Comparison of ENCODE assay signal across 8 cellular contexts in the genomic region with DNA sequence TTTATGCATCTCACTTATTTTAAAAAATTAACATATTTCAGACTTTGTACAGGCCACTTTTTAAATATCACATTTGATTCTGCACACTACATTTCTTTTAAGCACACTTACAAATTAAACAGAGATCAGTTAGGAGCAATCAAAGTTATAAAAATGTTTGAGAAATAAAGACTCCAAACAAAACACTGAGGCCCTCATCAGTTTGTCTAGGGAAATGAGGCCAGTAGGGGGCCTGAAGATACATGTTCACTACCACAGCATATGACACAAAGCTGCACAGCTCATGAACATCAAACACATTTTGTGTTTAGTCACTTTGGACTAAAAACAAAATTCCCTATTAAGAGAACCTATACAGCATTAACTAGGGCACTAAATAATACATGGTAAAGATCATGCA.
DNase-seq lines count a peak whose midpoint lies in the region; ATAC-seq, FAIRE-seq and TF ChIP-seq lines count a peak whose summit lies in the region.

No MANE protein-coding gene starts in this region.

- intact Hi-C loops in right lobe of liver (cut with DNase I), result no loop called here

- ATAC-seq in right lobe of liver, result peak; percentile 76 to 83 (median 80)

- H3K27me3 ChIP-seq in right lobe of liver, result no peaks in the 10 kb centered on the region

- H3K27ac ChIP-seq in right lobe of liver, result no peak overlapping the region

- peak; percentile 54 to 66 (median 58) for TF ChIP-seq CTCF in right lobe of liver (IDR thresholded peaks at IDR 0.05)

- no peak overlapping the region for H3K4me3 ChIP-seq in right lobe of liver

- H3K9me3 ChIP-seq in right lobe of liver, result no peaks in the 10 kb centered on the region

- DNase-seq in COLO829 (ENCODE audit: low spot score) (peak; percentile 49), HT-29 (ENCODE audit: low spot score) (peak; percentile 38), astrocyte of the hippocampus (ENCODE audit: low read depth, low spot score) (peak; percentile 48), right lobe of liver (no peak), C1 segment of cervical spinal cord (lab: John Stamatoyannopoulos, UW) (no peak), H54 (ENCODE audit: insufficient read length, low spot score) (no peak), NCI-H2029 treated with DMSO at 0.1 percent for 48 hours (lab: John Stamatoyannopoulos, UW) (no peak), NCI-H345 (lab: John Stamatoyannopoulos, UW) (no peak)

- no peak for TF ChIP-seq POLR2A in right lobe of liver (IDR thresholded peaks at IDR 0.05)
- no peak for TF ChIP-seq POLR2A in H54 (IDR thresholded peaks at IDR 0.05; ENCODE audit: low read depth, low read length)

- H3K36me3 ChIP-seq in right lobe of liver, result no peaks in the 10 kb centered on the region

- FAIRE-seq in H54 (lab: Jason Lieb, UNC), result no peak

- H3K4me1 ChIP-seq in right lobe of liver, result no peaks in the 10 kb centered on the region

Comparison
In these comparisons a context has a peak if more than half of its experiments do, and no peak if none do; other contexts are left out.
1. DNase-seq: peak in COLO829 (single experiment), HT-29 (single experiment) and astrocyte of the hippocampus (single experiment); none in right lobe of liver (0 of 3), C1 segment of cervical spinal cord (0 of 14), H54 (single experiment), NCI-H2029 treated with DMSO at 0.1 percent for 48 hours (single experiment) and NCI-H345 (single experiment).